In genomic region chr4:1576961-1577814, GRCh38 we compare ENCODE assay signal across 1 cellular context.
TF ChIP-seq lines count a peak whose summit lies in the region.

No MANE protein-coding gene starts in this region.

TF ChIP-seq in H1, 55 proteins besides CTCF, POLR2A, EP300 and RAD21:
- TF ChIP-seq POU5F1 (IDR thresholded peaks at IDR 0.05; ENCODE audit: low read depth, low read length) (peak; percentile 8; the same call in 1 of the 2 replicates), TCF12 (IDR thresholded peaks at IDR 0.05; ENCODE audit: low read depth, low read length) (no peak)
- TF ChIP-seq, protein P1, sequence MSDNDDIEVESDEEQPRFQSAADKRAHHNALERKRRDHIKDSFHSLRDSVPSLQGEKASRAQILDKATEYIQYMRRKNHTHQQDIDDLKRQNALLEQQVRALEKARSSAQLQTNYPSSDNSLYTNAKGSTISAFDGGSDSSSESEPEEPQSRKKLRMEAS (IDR thresholded peaks at IDR 0.05), result peak; percentile 60
